1 cellular context compared by ENCODE assay signal in genomic region chr10:122298206-122298597, GRCh38.
TF ChIP-seq lines count a peak whose summit lies in the region.

No MANE protein-coding gene starts in this region.

TF ChIP-seq in HCT116, 20 proteins besides CTCF, POLR2A, EP300 and RAD21 (continued from another document):
- TF ChIP-seq, protein P1, sequence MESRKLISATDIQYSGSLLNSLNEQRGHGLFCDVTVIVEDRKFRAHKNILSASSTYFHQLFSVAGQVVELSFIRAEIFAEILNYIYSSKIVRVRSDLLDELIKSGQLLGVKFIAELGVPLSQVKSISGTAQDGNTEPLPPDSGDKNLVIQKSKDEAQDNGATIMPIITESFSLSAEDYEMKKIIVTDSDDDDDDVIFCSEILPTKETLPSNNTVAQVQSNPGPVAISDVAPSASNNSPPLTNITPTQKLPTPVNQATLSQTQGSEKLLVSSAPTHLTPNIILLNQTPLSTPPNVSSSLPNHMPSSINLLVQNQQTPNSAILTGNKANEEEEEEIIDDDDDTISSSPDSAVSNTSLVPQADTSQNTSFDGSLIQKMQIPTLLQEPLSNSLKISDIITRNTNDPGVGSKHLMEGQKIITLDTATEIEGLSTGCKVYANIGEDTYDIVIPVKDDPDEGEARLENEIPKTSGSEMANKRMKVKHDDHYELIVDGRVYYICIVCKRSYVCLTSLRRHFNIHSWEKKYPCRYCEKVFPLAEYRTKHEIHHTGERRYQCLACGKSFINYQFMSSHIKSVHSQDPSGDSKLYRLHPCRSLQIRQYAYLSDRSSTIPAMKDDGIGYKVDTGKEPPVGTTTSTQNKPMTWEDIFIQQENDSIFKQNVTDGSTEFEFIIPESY (IDR thresholded peaks at IDR 0.05; ENCODE audit: extremely low read depth, insufficient replicate concordance, low read length) = no peak
- TF ChIP-seq CBX3 (IDR thresholded peaks at IDR 0.05; ENCODE audit: low read depth) = no peak
TF ChIP-seq in HCT116: peak in this region for 0.
